ENCODE assay signal across 9 cellular contexts in the genomic region with DNA sequence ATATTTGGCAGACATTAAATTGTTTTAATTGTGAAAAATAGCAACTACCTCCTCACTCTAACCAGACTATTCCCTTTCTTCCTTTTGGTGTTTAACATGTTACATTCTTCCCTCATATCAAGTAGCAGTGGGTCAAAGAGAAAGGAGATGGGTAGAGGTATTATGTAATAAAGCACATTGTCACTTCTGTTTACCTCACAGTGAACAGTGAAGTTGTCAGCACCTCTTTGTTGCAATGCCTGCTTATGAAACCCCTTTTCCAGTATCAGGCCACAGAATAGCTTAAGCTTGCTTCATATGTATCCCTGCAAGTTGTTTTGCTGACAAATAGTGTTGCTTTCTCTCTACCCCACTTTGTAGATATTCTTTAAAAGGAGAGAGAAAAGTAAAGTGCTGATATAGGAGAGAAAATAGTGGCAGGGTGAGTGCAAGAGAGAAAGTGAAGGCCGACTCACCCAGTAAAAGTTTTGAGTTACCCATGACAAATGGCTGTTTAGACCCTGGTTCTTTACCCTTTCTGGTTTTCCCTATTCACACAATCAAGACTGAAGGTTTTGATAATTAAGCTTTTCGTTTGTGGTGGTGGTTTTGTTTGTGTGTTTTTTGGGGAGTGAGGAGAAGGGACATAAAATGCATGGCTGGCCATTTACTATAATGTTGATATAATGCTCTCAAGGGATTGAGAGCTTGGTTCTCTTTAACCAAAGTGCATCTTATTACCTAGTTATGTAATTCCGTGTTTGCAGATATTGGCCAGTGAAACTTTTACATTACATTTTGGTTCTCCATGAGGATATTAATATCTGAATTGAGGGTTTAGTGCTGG. TPM values are rescaled to one million over a fixed set of nuclear protein-coding genes. Genes with fewer than 3 reads are reported as not detected.
DNase-seq lines count a peak whose midpoint lies in the region; ATAC-seq and TF ChIP-seq lines count a peak whose summit lies in the region.
"Had no signal": no experiment of that assay in that cellular context is flagged by ENCODE, and none has a peak within 500 bp of the region (broad histone marks: within the 10 kb centered on the region; RNA-seq: fewer than 3 reads in every experiment).

No MANE protein-coding gene starts in this region.

- H3K4me1 Mint-ChIP-seq in stimulated activated naive B cell treated with anti-CD40 and anti-IgM and Interleukin-4, amounts not matched to agents 10 μg/mL and 1 μg/mL and 100 μg/mL, for 72 hours, result peaks cover 26 to 59% of the 10 kb centered on the region in 2 donors

- no peaks in the 10 kb centered on the region for H3K27me3 ChIP-seq in adrenal gland

- in situ Hi-C loops in GM13977 (cut with MboI; ENCODE audit: low pct_unique_long_range_greater_than_20kb, low sequenced_read_pairs, unreplicated experiment), result no loop called here

- 15 to 21% (median 15%) methylated on average over 3 of the region's 3 CpGs for WGBS in adrenal gland, 4 donors

- peaks cover 0 to 4% of the 10 kb centered on the region in 2 donors for H3K36me3 ChIP-seq in adrenal gland (replicated peaks in 1 of 2)

- H3K9me3 Mint-ChIP-seq in stimulated activated naive B cell treated with anti-CD40 and anti-IgM and Interleukin-4, amounts not matched to agents 10 μg/mL and 1 μg/mL and 100 μg/mL, for 72 hours, result no peaks in the 10 kb centered on the region

- H3K27ac Mint-ChIP-seq in stimulated activated naive B cell treated with anti-CD40 and anti-IgM and Interleukin-4, amounts not matched to agents 10 μg/mL and 1 μg/mL and 100 μg/mL, for 72 hours, result peak overlapping the region; percentile 57

- no peak for ATAC-seq in stimulated activated naive B cell treated with anti-CD40 and anti-IgM and Interleukin-4, amounts not matched to agents 10 μg/mL and 1 μg/mL and 100 μg/mL, for 72 hours (replicated peaks)
- ATAC-seq in HG03378 (IDR thresholded peaks at IDR 0.05; ENCODE audit: unreplicated experiment), result no peak
- ATAC-seq in HG02870 (IDR thresholded peaks at IDR 0.05; ENCODE audit: unreplicated experiment), result no peak
- ATAC-seq: HCT116 had no signal

- no peaks in the 10 kb centered on the region for H3K27me3 Mint-ChIP-seq in stimulated activated naive B cell treated with anti-CD40 and anti-IgM and Interleukin-4, amounts not matched to agents 10 μg/mL and 1 μg/mL and 100 μg/mL, for 72 hours

- intact Hi-C loops in adrenal gland (cut with DNase I), result loop anchor here in 1 of 2 donors (10.0 kb wide), 1 partner anchor 112 kb away; no protein-coding TSS in a partner anchor

- peaks cover 41 to 71% of the 10 kb centered on the region in 2 donors for H3K4me1 ChIP-seq in adrenal gland (replicated peaks in 1 of 2)

- TF ChIP-seq POLR2A in adrenal gland (IDR thresholded peaks at IDR 0.05), result no peak

- DNase-seq in Kasumi-1 (lab: John Stamatoyannopoulos, UW) (peak; percentile 6 to 27), adrenal gland (peak in 1 of 7 donors; percentile 38), iris pigment epithelial cell (ENCODE audit: low read depth) (peak; percentile 76), GM13977 (ENCODE audit: low spot score) (no peak), DMS79 (lab: John Stamatoyannopoulos, UW) (no peak)
- no peak for DNase-seq in stimulated activated naive B cell treated with anti-CD40 and anti-IgM and Interleukin-4, amounts not matched to agents 10 μg/mL and 1 μg/mL and 100 μg/mL, for 72 hours

- peak overlapping the region; percentile 26 to 100 (median 99) for H3K27ac ChIP-seq in adrenal gland

- peak overlapping the region in 1 of 2 donors; percentile 30 for H3K4me3 Mint-ChIP-seq in stimulated activated naive B cell treated with anti-CD40 and anti-IgM and Interleukin-4, amounts not matched to agents 10 μg/mL and 1 μg/mL and 100 μg/mL, for 72 hours

- H3K9me3 ChIP-seq in adrenal gland (replicated peaks in 1 of 3), result no peaks in the 10 kb centered on the region

- peaks cover 6 to 9% of the 10 kb centered on the region in 2 donors for H3K36me3 Mint-ChIP-seq in stimulated activated naive B cell treated with anti-CD40 and anti-IgM and Interleukin-4, amounts not matched to agents 10 μg/mL and 1 μg/mL and 100 μg/mL, for 72 hours

- H3K4me3 ChIP-seq in adrenal gland, result peak overlapping the region in 2 of 4 donors; percentile 3 to 100

- TF ChIP-seq CTCF in adrenal gland (IDR thresholded peaks at IDR 0.05), result no peak
- no peak for TF ChIP-seq CTCF in GM13977 (IDR thresholded peaks at IDR 0.05; ENCODE audit: extremely low read depth, insufficient read depth, missing control alignments)

RNA-seq across cellular contexts. Expression of a gene that starts 3.7 kb away (rescaled TPM):
- 100 to 1,000 TPM; 582 to 935 (median 789) TPM for total RNA-seq in adrenal gland
- polyA plus RNA-seq in adrenal gland, result 1,000 to 10,000 TPM in 1 of 3 donors, 100 to 1,000 TPM in 2; 229 to 1,235 (median 504) TPM

Comparison
In these comparisons a context has a peak if more than half of its experiments do, and no peak if none do; other contexts are left out.
1. DNase-seq: peak in Kasumi-1 (2 of 2) and iris pigment epithelial cell (single experiment); none in stimulated activated naive B cell treated with anti-CD40 and anti-IgM and Interleukin-4, amounts not matched to agents 10 μg/mL and 1 μg/mL and 100 μg/mL, for 72 hours (single experiment), GM13977 (single experiment) and DMS79 (single experiment).